Comparison of ENCODE assay signal across 8 cellular contexts in genomic region chr5:61450880-61451279, GRCh38.
DNase-seq lines count a peak whose midpoint lies in the region; ATAC-seq and TF ChIP-seq lines count a peak whose summit lies in the region.

No MANE protein-coding gene starts in this region.

- ATAC-seq in GM21737 (IDR thresholded peaks at IDR 0.05; ENCODE audit: unreplicated experiment) (no peak), GM18909 (IDR thresholded peaks at IDR 0.05; ENCODE audit: poor library complexity, unreplicated experiment) (no peak)

- TF ChIP-seq CTCF in epithelial cell of esophagus (IDR thresholded peaks at IDR 0.05; ENCODE audit: insufficient read depth, low read depth, low read length, missing control alignments) (no peak), retinal pigment epithelial cell (conservative IDR thresholded peaks at IDR 0.05; ENCODE audit: low read depth, low read length) (no peak)

- DNase-seq in ELR (ENCODE audit: low read depth) = peak; percentile 58
- peak; percentile 64 for DNase-seq in NCI-H748 (lab: John Stamatoyannopoulos, UW; ENCODE audit: unreplicated experiment)
- peak; percentile 24 for DNase-seq in epithelial cell of esophagus (ENCODE audit: low read depth)
- DNase-seq in retinal pigment epithelial cell (ENCODE audit: low read depth) = peak; percentile 39
- DNase-seq in activated T-cell treated with anti-CD3 and anti-CD28 coated beads, Interleukin-2, amount 50 U/mL, for 1 hour = no peak
- DNase-seq in activated naive CD4-positive, alpha-beta T cell treated with anti-CD3 and anti-CD28 coated beads, Interleukin-2, amount 50 U/mL, for 16 hours = no peak

- H3K4me3 ChIP-seq in epithelial cell of esophagus (ENCODE audit: low read length) (no peak overlapping the region), retinal pigment epithelial cell (ENCODE audit: low read length) (no peak overlapping the region)

Comparison
In these comparisons a context has a peak if more than half of its experiments do, and no peak if none do; other contexts are left out.
1. DNase-seq: peak in ELR (single experiment), NCI-H748 (single experiment), epithelial cell of esophagus (single experiment) and retinal pigment epithelial cell (single experiment); none in activated T-cell treated with anti-CD3 and anti-CD28 coated beads, Interleukin-2, amount 50 U/mL, for 1 hour (single experiment) and activated naive CD4-positive, alpha-beta T cell treated with anti-CD3 and anti-CD28 coated beads, Interleukin-2, amount 50 U/mL, for 16 hours (single experiment).